In genomic region chr18:13726228-13726971, GRCh38 we compare ENCODE assay signal across 1 cellular context.
TF ChIP-seq lines count a peak whose summit lies in the region.

TSS of gene FAM210A (minus strand) at chr18:13726558. CDS start at chr18:13682077, 44,481 bp downstream.
TSS of gene RNMT (plus strand) at chr18:13726673. CDS start at chr18:13731518, 4,845 bp downstream.

TF ChIP-seq in K562, 482 proteins besides CTCF, POLR2A, EP300 and RAD21 (continued from another document and continues in another):
- TF ChIP-seq HDAC3 (IDR thresholded peaks at IDR 0.05; ENCODE audit: borderline replicate concordance, partially characterized antibody) (no peak), ZBTB33 (CRISPR knock-in tag; IDR thresholded peaks at IDR 0.05) (no peak), MIER1 (IDR thresholded peaks at IDR 0.05; ENCODE audit: low read depth) (0 out of 2 replicates have a peak, but pooled peaks have one; percentile 14), TFAM (CRISPR knock-in tag; conservative IDR thresholded peaks at IDR 0.05) (no peak), ZNF174 (CRISPR knock-in tag; IDR thresholded peaks at IDR 0.05) (no peak), DIDO1 (tag; IDR thresholded peaks at IDR 0.05; ENCODE audit: low read depth) (peak; percentile 70; the same call in 1 of the 2 replicates), YBX1 (IDR thresholded peaks at IDR 0.05) (no peak), ZNF830 (CRISPR knock-in tag; IDR thresholded peaks at IDR 0.05) (no peak), DPF2 (IDR thresholded peaks at IDR 0.05) (no peak), MCM7 (IDR thresholded peaks at IDR 0.05) (no peak), ZNF217 (CRISPR knock-in tag; IDR thresholded peaks at IDR 0.05) (no peak), KDM4B (IDR thresholded peaks at IDR 0.05; ENCODE audit: borderline replicate concordance in 2 of 2, low read depth in 1 of 2) (peak in 1 of 2 experiments; percentile 88; a peak in 2 of 4 replicates), ZEB2 (IDR thresholded peaks at IDR 0.05) (no peak), POLR3G (IDR thresholded peaks at IDR 0.05; ENCODE audit: extremely low read depth, insufficient read length, insufficient replicate concordance) (no peak), SREBF1 (IDR thresholded peaks at IDR 0.05; ENCODE audit: borderline replicate concordance, low read depth, low read length) (no peak; the same call in 1 of the 2 replicates), GMEB1 (CRISPR knock-in tag; IDR thresholded peaks at IDR 0.05) (peak; percentile 92), ARID3A (IDR thresholded peaks at IDR 0.05; ENCODE audit: borderline replicate concordance, low read depth, low read length) (no peak), SMARCE1 (IDR thresholded peaks at IDR 0.05) (no peak), BRCA1 (IDR thresholded peaks at IDR 0.05) (no peak), BRCA1 (CRISPR knock-in tag; IDR thresholded peaks at IDR 0.05) (no peak), ARID4B (CRISPR knock-in tag; IDR thresholded peaks at IDR 0.05) (peak; percentile 84), ZNF165 (CRISPR knock-in tag; IDR thresholded peaks at IDR 0.05; ENCODE audit: borderline replicate concordance) (no peak), ZNF133 (CRISPR knock-in tag; IDR thresholded peaks at IDR 0.05) (no peak), ZNF146 (CRISPR knock-in tag; IDR thresholded peaks at IDR 0.05; ENCODE audit: unreplicated experiment) (no peak), TOE1 (IDR thresholded peaks at IDR 0.05; ENCODE audit: borderline replicate concordance) (peak; percentile 78), TOE1 (CRISPR knock-in tag; IDR thresholded peaks at IDR 0.05; ENCODE audit: borderline replicate concordance, low read depth) (no peak), HNRNPUL1 (IDR thresholded peaks at IDR 0.05; ENCODE audit: low read length) (no peak), CHD4 (IDR thresholded peaks at IDR 0.05; ENCODE audit: insufficient read depth, insufficient replicate concordance, low read depth, low read length, poor library complexity, severe bottlenecking) (no peak), PHB (CRISPR knock-in tag; IDR thresholded peaks at IDR 0.05) (no peak), PATZ1 (CRISPR knock-in tag; IDR thresholded peaks at IDR 0.05; ENCODE audit: borderline replicate concordance) (no peak), DMBX1 (CRISPR knock-in tag; IDR thresholded peaks at IDR 0.05; ENCODE audit: borderline replicate concordance) (no peak), GTF3C2 (IDR thresholded peaks at IDR 0.05; ENCODE audit: borderline replicate concordance, extremely low read depth, insufficient read length) (no peak), ZNF740 (CRISPR knock-in tag; IDR thresholded peaks at IDR 0.05) (no peak), ZNF740 (tag; IDR thresholded peaks at IDR 0.05) (no peak), FOXA3 (CRISPR knock-in tag; conservative IDR thresholded peaks at IDR 0.05 in 1 of 2, IDR thresholded peaks at IDR 0.05 in 1 of 2) (no peak), RBM34 (IDR thresholded peaks at IDR 0.05; ENCODE audit: borderline replicate concordance, insufficient read depth, low read length) (no peak), LARP7 (IDR thresholded peaks at IDR 0.05) (no peak), HMBOX1 (IDR thresholded peaks at IDR 0.05) (no peak), PYGO2 (tag; IDR thresholded peaks at IDR 0.05) (no peak), FOXJ3 (CRISPR knock-in tag; IDR thresholded peaks at IDR 0.05) (no peak), ZFX (CRISPR knock-in tag; IDR thresholded peaks at IDR 0.05) (peak; percentile 75), RFX7 (CRISPR knock-in tag; IDR thresholded peaks at IDR 0.05) (no peak), E2F5 (CRISPR knock-in tag; IDR thresholded peaks at IDR 0.05) (no peak), RFX5 (IDR thresholded peaks at IDR 0.05; ENCODE audit: low read depth, low read length) (no peak), RBM14 (IDR thresholded peaks at IDR 0.05; ENCODE audit: borderline replicate concordance, insufficient read depth, low read depth, low read length) (no peak), PTTG1 (tag; IDR thresholded peaks at IDR 0.05; ENCODE audit: low read depth) (no peak), NCOA6 (IDR thresholded peaks at IDR 0.05) (no peak), PRMT5 (CRISPR knock-in tag; IDR thresholded peaks at IDR 0.05) (no peak), POLR2AphosphoS2 (IDR thresholded peaks at IDR 0.05; ENCODE audit: low read length) (no peak)
